In the genomic region with DNA sequence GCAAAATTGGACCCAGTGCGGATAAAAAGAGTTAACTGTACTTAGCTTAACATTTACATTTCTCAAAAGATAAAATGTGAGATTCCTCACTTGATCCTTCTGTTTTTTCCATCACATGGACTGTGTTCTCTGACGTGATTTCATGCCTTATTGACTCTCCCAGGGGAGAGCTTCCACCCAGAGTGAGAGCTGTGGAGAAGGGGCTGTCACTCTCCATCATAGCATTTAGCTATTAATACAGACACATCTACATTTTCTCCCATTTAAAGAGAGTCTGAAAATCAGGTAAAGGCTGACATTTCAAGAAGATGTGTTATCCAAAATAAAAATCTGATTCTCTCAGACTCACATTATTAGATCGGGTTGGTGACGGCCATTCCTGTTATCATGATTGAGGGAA, we compare ENCODE assay signal across 30 cellular contexts.
"Had no signal": no experiment of that assay in that cellular context is flagged by ENCODE, and none has a peak within 500 bp of the region (broad histone marks: within the 10 kb centered on the region; RNA-seq: fewer than 3 reads in every experiment).

No MANE protein-coding gene starts in this region.

- H3K27me3 ChIP-seq: ascending aorta, dorsolateral prefrontal cortex, esophagus muscularis mucosa, gastroesophageal sphincter, heart right ventricle had no signal

- H3K4me1 ChIP-seq: ascending aorta, esophagus muscularis mucosa, gastroesophageal sphincter, heart right ventricle had no signal

- H3K9me3 Mint-ChIP-seq: activated CD4-positive, alpha-beta memory T cell treated with anti-CD3 and anti-CD28 coated beads for 36 hours; activated CD4-positive, alpha-beta T cell treated with anti-CD3 and anti-CD28 coated beads, Interleukin-2, amount 10 ng/mL, durations not matched to agents 24 days and 14 days; activated naive CD4-positive, alpha-beta T cell treated with anti-CD3 and anti-CD28 coated beads, Interleukin-2, amount 10 ng/mL, durations not matched to agents 7 days and 5 days; activated naive CD8-positive, alpha-beta T cell treated with anti-CD3 and anti-CD28 coated beads, Interleukin-2, amount 10 ng/mL, durations not matched to agents 7 days and 5 days; activated T-cell treated with anti-CD3 and anti-CD28 coated beads, Interleukin-2, amount 50 U/mL, for 24 hours; activated T-cell treated with anti-CD3 and anti-CD28 coated beads, Interleukin-2, amount 50 U/mL, for 72 hours; brain; dendritic cell treated with granulocyte-macrophage colony-stimulating factor and Interleukin-4, amounts not matched to agents 40 ng/mL and 50 ng/mL, for 4 days; endodermal cell had no signal

- H3K36me3 ChIP-seq: ascending aorta, esophagus muscularis mucosa, gastroesophageal sphincter, heart right ventricle had no signal

- H3K27me3 Mint-ChIP-seq: activated CD4-positive, alpha-beta memory T cell treated with anti-CD3 and anti-CD28 coated beads for 36 hours; activated CD4-positive, alpha-beta T cell treated with anti-CD3 and anti-CD28 coated beads for 36 hours; activated CD4-positive, alpha-beta T cell treated with anti-CD3 and anti-CD28 coated beads, Interleukin-2, amount 10 ng/mL, durations not matched to agents 24 days and 14 days; activated CD8-positive, alpha-beta memory T cell treated with anti-CD3 and anti-CD28 coated beads, Interleukin-2, amount 10 ng/mL, durations not matched to agents 7 days and 5 days; activated naive CD4-positive, alpha-beta T cell treated with anti-CD3 and anti-CD28 coated beads, Interleukin-2, amount 10 ng/mL, durations not matched to agents 7 days and 5 days; activated naive CD8-positive, alpha-beta T cell treated with anti-CD3 and anti-CD28 coated beads, Interleukin-2, amount 10 ng/mL, durations not matched to agents 7 days and 5 days; activated T-cell treated with anti-CD3 and anti-CD28 coated beads, Interleukin-2, amount 50 U/mL, for 24 hours; central memory CD8-positive, alpha-beta T cell; dendritic cell treated with granulocyte-macrophage colony-stimulating factor and Interleukin-4, amounts not matched to agents 40 ng/mL and 50 ng/mL, for 4 days had no signal

- FAIRE-seq: bronchial epithelial cell had no signal

- H3K4me1 Mint-ChIP-seq: activated CD4-positive, alpha-beta T cell treated with anti-CD3 and anti-CD28 coated beads for 36 hours; activated CD4-positive, alpha-beta T cell treated with anti-CD3 and anti-CD28 coated beads, Interleukin-2, amount 10 ng/mL, durations not matched to agents 24 days and 14 days; activated CD8-positive, alpha-beta memory T cell treated with anti-CD3 and anti-CD28 coated beads, Interleukin-2, amount 10 ng/mL, durations not matched to agents 7 days and 5 days; activated naive CD4-positive, alpha-beta T cell treated with anti-CD3 and anti-CD28 coated beads, Interleukin-2, amount 10 ng/mL, durations not matched to agents 7 days and 5 days; activated naive CD8-positive, alpha-beta T cell treated with anti-CD3 and anti-CD28 coated beads, Interleukin-2, amount 10 ng/mL, durations not matched to agents 7 days and 5 days; brain; central memory CD8-positive, alpha-beta T cell; endodermal cell had no signal

- H3K27ac ChIP-seq: ascending aorta, coronary artery, dorsolateral prefrontal cortex, esophagus muscularis mucosa, gastroesophageal sphincter, heart right ventricle had no signal

- H3K4me3 ChIP-seq: ascending aorta, coronary artery, dorsolateral prefrontal cortex, esophagus muscularis mucosa, gastroesophageal sphincter, heart right ventricle had no signal

- H3K4me3 Mint-ChIP-seq: activated CD4-positive, alpha-beta memory T cell treated with anti-CD3 and anti-CD28 coated beads for 36 hours; activated CD4-positive, alpha-beta T cell treated with anti-CD3 and anti-CD28 coated beads for 36 hours; activated CD4-positive, alpha-beta T cell treated with anti-CD3 and anti-CD28 coated beads, Interleukin-2, amount 10 ng/mL, durations not matched to agents 24 days and 14 days; activated CD8-positive, alpha-beta memory T cell treated with anti-CD3 and anti-CD28 coated beads, Interleukin-2, amount 10 ng/mL, durations not matched to agents 7 days and 5 days; activated CD8-positive, alpha-beta T cell treated with anti-CD3 and anti-CD28 coated beads, Interleukin-2, amount 10 ng/mL, durations not matched to agents 7 days and 5 days; activated naive CD4-positive, alpha-beta T cell treated with anti-CD3 and anti-CD28 coated beads, Interleukin-2, amount 10 ng/mL, durations not matched to agents 7 days and 5 days; activated naive CD8-positive, alpha-beta T cell treated with anti-CD3 and anti-CD28 coated beads, Interleukin-2, amount 10 ng/mL, durations not matched to agents 7 days and 5 days; activated T-cell treated with anti-CD3 and anti-CD28 coated beads, Interleukin-2, amount 50 U/mL, for 24 hours; activated T-cell treated with anti-CD3 and anti-CD28 coated beads, Interleukin-2, amount 50 U/mL, for 72 hours; brain; central memory CD8-positive, alpha-beta T cell; dendritic cell treated with granulocyte-macrophage colony-stimulating factor and Interleukin-4, amounts not matched to agents 40 ng/mL and 50 ng/mL, for 4 days; endodermal cell had no signal

- H3K27ac Mint-ChIP-seq: activated CD4-positive, alpha-beta memory T cell treated with anti-CD3 and anti-CD28 coated beads for 36 hours; activated CD4-positive, alpha-beta T cell treated with anti-CD3 and anti-CD28 coated beads for 36 hours; activated CD4-positive, alpha-beta T cell treated with anti-CD3 and anti-CD28 coated beads, Interleukin-2, amount 10 ng/mL, durations not matched to agents 24 days and 14 days; activated CD8-positive, alpha-beta memory T cell treated with anti-CD3 and anti-CD28 coated beads, Interleukin-2, amount 10 ng/mL, durations not matched to agents 7 days and 5 days; activated CD8-positive, alpha-beta T cell treated with anti-CD3 and anti-CD28 coated beads, Interleukin-2, amount 10 ng/mL, durations not matched to agents 7 days and 5 days; activated naive CD4-positive, alpha-beta T cell treated with anti-CD3 and anti-CD28 coated beads, Interleukin-2, amount 10 ng/mL, durations not matched to agents 7 days and 5 days; activated naive CD4-positive, alpha-beta T cell treated with anti-CD3 and anti-CD28 coated beads, Interleukin-2, amount 50 U/mL, for 72 hours; activated naive CD8-positive, alpha-beta T cell treated with anti-CD3 and anti-CD28 coated beads, Interleukin-2, amount 10 ng/mL, durations not matched to agents 7 days and 5 days; activated T-cell treated with anti-CD3 and anti-CD28 coated beads, Interleukin-2, amount 50 U/mL, for 24 hours; activated T-cell treated with anti-CD3 and anti-CD28 coated beads, Interleukin-2, amount 50 U/mL, for 72 hours; brain; dendritic cell treated with granulocyte-macrophage colony-stimulating factor and Interleukin-4, amounts not matched to agents 40 ng/mL and 50 ng/mL, for 4 days; endodermal cell had no signal

- H3K36me3 Mint-ChIP-seq: activated CD4-positive, alpha-beta memory T cell treated with anti-CD3 and anti-CD28 coated beads for 36 hours; activated CD8-positive, alpha-beta memory T cell treated with anti-CD3 and anti-CD28 coated beads, Interleukin-2, amount 10 ng/mL, durations not matched to agents 7 days and 5 days; activated naive CD4-positive, alpha-beta T cell treated with anti-CD3 and anti-CD28 coated beads, Interleukin-2, amount 10 ng/mL, durations not matched to agents 7 days and 5 days; activated naive CD4-positive, alpha-beta T cell treated with anti-CD3 and anti-CD28 coated beads, Interleukin-2, amount 50 U/mL, for 72 hours; activated naive CD8-positive, alpha-beta T cell treated with anti-CD3 and anti-CD28 coated beads, Interleukin-2, amount 10 ng/mL, durations not matched to agents 7 days and 5 days; brain had no signal

- DNase-seq: activated CD4-positive, alpha-beta memory T cell treated with anti-CD3 and anti-CD28 coated beads for 36 hours; activated CD4-positive, alpha-beta T cell treated with anti-CD3 and anti-CD28 coated beads for 36 hours; activated CD4-positive, alpha-beta T cell treated with anti-CD3 and anti-CD28 coated beads, Interleukin-2, amount 10 ng/mL, durations not matched to agents 24 days and 14 days; activated CD4-positive, CD25-positive, alpha-beta regulatory T cell; activated CD4-positive, CD25-positive, alpha-beta regulatory T cell treated with anti-CD3 and anti-CD28 coated beads, Interleukin-2, amount 50 U/mL, for 72 hours; activated CD8-positive, alpha-beta memory T cell treated with anti-CD3 and anti-CD28 coated beads, Interleukin-2, amount 10 ng/mL, durations not matched to agents 7 days and 5 days; activated CD8-positive, alpha-beta memory T cell treated with anti-CD3 and anti-CD28 coated beads, Interleukin-2, amount 50 U/mL, for 4 hours; activated CD8-positive, alpha-beta T cell treated with anti-CD3 and anti-CD28 coated beads, Interleukin-2, amount 10 ng/mL, durations not matched to agents 7 days and 5 days; activated gamma-delta T cell; activated naive CD4-positive, alpha-beta T cell; activated naive CD4-positive, alpha-beta T cell treated with anti-CD3 and anti-CD28 coated beads, Interleukin-2, amount 10 ng/mL, durations not matched to agents 7 days and 5 days; activated naive CD8-positive, alpha-beta T cell treated with anti-CD3 and anti-CD28 coated beads, Interleukin-2, amount 10 ng/mL, durations not matched to agents 7 days and 5 days; activated T-cell treated with anti-CD3 and anti-CD28 coated beads, Interleukin-2, amount 50 U/mL, for 24 hours; activated T-cell treated with anti-CD3 and anti-CD28 coated beads, Interleukin-2, amount 50 U/mL, for 72 hours; dorsolateral prefrontal cortex; effector memory CD4-positive, alpha-beta T cell; endodermal cell; erythroblast; foreskin melanocyte; heart right ventricle; T-helper 2 cell had no signal

- H3K9me3 ChIP-seq: ascending aorta, esophagus muscularis mucosa, gastroesophageal sphincter had no signal
